1 cellular context compared by ENCODE assay signal in genomic region chr3:27368831-27369607, GRCh38.
TF ChIP-seq lines count a peak whose summit lies in the region.

Gene NEK10 (minus strand): TSS chr3:27369383. CDS start chr3:27352882, 16,501 bp downstream.

TF ChIP-seq in GM12878, 131 proteins besides CTCF, POLR2A, EP300 and RAD21 (continued from another document):
- TF ChIP-seq FOS (IDR thresholded peaks at IDR 0.05; ENCODE audit: borderline replicate concordance, extremely low read depth, insufficient read length) (peak; percentile 63), CHD2 (IDR thresholded peaks at IDR 0.05; ENCODE audit: borderline replicate concordance, low read depth, low read length) (peak; percentile 92), SIX5 (IDR thresholded peaks at IDR 0.05; ENCODE audit: low read depth, low read length, severe bottlenecking) (peak; percentile 58), FOXM1 (IDR thresholded peaks at IDR 0.05; ENCODE audit: low read depth, low read length) (peak; percentile 88), SUPT20H (IDR thresholded peaks at IDR 0.05; ENCODE audit: borderline replicate concordance, control insufficient read depth, low read depth, low read length) (no peak), IKZF1 (conservative IDR thresholded peaks at IDR 0.05) (peak; percentile 53; the same call in 1 of the 2 replicates), NFXL1 (IDR thresholded peaks at IDR 0.05; ENCODE audit: borderline replicate concordance) (no peak), E2F8 (IDR thresholded peaks at IDR 0.05; ENCODE audit: low read depth, partially characterized antibody) (no peak), IRF3 (IDR thresholded peaks at IDR 0.05) (peak; percentile 78; the same call in 1 of the 2 replicates), IRF4 (IDR thresholded peaks at IDR 0.05; ENCODE audit: low read depth, low read length) (0 out of 2 replicates have a peak, but pooled peaks have one; percentile 24), PKNOX1 (IDR thresholded peaks at IDR 0.05) (no peak), USF1 (IDR thresholded peaks at IDR 0.05; ENCODE audit: borderline replicate concordance, extremely low read length, insufficient read depth, low read depth, low read length) (peak; percentile 62), RELA (IDR thresholded peaks at IDR 0.05; ENCODE audit: borderline replicate concordance, partially characterized antibody) (no peak), KAT2A (conservative IDR thresholded peaks at IDR 0.05; ENCODE audit: control insufficient read depth, low read depth, low read length) (no peak), BMI1 (IDR thresholded peaks at IDR 0.05; ENCODE audit: borderline replicate concordance) (peak; percentile 99), STAT3 (IDR thresholded peaks at IDR 0.05; ENCODE audit: low read depth, low read length) (peak; percentile 87; the same call in 1 of the 2 replicates), CREM (IDR thresholded peaks at IDR 0.05; ENCODE audit: low read depth) (peak; percentile 81), MXI1 (IDR thresholded peaks at IDR 0.05; ENCODE audit: low read depth, low read length) (peak; percentile 99), ZNF207 (IDR thresholded peaks at IDR 0.05; ENCODE audit: borderline replicate concordance) (0 out of 2 replicates have a peak, but pooled peaks have one; percentile 34), LARP7 (IDR thresholded peaks at IDR 0.05) (peak; percentile 83), HCFC1 (IDR thresholded peaks at IDR 0.05; ENCODE audit: low read length) (peak; percentile 74), BHLHE40 (IDR thresholded peaks at IDR 0.05; ENCODE audit: borderline replicate concordance in 1 of 2, low read depth in 2 of 2, low read length in 1 of 2) (no peak), SREBF1 (IDR thresholded peaks at IDR 0.05; ENCODE audit: low read length) (no peak), EZH2 (IDR thresholded peaks at IDR 0.05; ENCODE audit: borderline replicate concordance, control insufficient read depth, low read depth, low read length) (no peak), BCL11A (IDR thresholded peaks at IDR 0.05; ENCODE audit: low read depth, low read length) (no peak), SIN3A (IDR thresholded peaks at IDR 0.05; ENCODE audit: low read depth, low read length) (peak; percentile 99), YY1 (IDR thresholded peaks at IDR 0.05; ENCODE audit: low read depth, low read length) (peak; percentile 71), ZBTB40 (IDR thresholded peaks at IDR 0.05; ENCODE audit: borderline replicate concordance) (peak; percentile 83), MEF2B (IDR thresholded peaks at IDR 0.05; ENCODE audit: partially characterized antibody, poor library complexity, severe bottlenecking) (peak; percentile 74), SRF (IDR thresholded peaks at IDR 0.05; ENCODE audit: low read depth in 2 of 2, low read length in 2 of 2) (peak in 1 of 2 experiments; percentile 47; a peak in 1 of 4 replicates), RFX5 (IDR thresholded peaks at IDR 0.05; ENCODE audit: low read depth, low read length) (peak; percentile 95), TAF1 (IDR thresholded peaks at IDR 0.05; ENCODE audit: borderline replicate concordance, low read depth, low read length) (no peak), ESRRA (IDR thresholded peaks at IDR 0.05; ENCODE audit: low read length) (no peak), TCF3 (IDR thresholded peaks at IDR 0.05; ENCODE audit: borderline replicate concordance, insufficient read depth, low read depth, low read length) (no peak), CREB1 (IDR thresholded peaks at IDR 0.05; ENCODE audit: low read depth) (peak; percentile 86), ATF2 (IDR thresholded peaks at IDR 0.05; ENCODE audit: low read length) (no peak)
- TF ChIP-seq, protein P1, sequence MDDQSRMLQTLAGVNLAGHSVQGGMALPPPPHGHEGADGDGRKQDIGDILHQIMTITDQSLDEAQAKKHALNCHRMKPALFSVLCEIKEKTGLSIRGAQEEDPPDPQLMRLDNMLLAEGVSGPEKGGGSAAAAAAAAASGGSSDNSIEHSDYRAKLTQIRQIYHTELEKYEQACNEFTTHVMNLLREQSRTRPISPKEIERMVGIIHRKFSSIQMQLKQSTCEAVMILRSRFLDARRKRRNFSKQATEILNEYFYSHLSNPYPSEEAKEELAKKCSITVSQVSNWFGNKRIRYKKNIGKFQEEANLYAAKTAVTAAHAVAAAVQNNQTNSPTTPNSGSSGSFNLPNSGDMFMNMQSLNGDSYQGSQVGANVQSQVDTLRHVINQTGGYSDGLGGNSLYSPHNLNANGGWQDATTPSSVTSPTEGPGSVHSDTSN (IDR thresholded peaks at IDR 0.05; ENCODE audit: insufficient replicate concordance, low read depth, low read length), result peak; percentile 4
- TF ChIP-seq, protein P2, sequence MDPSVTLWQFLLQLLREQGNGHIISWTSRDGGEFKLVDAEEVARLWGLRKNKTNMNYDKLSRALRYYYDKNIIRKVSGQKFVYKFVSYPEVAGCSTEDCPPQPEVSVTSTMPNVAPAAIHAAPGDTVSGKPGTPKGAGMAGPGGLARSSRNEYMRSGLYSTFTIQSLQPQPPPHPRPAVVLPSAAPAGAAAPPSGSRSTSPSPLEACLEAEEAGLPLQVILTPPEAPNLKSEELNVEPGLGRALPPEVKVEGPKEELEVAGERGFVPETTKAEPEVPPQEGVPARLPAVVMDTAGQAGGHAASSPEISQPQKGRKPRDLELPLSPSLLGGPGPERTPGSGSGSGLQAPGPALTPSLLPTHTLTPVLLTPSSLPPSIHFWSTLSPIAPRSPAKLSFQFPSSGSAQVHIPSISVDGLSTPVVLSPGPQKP (IDR thresholded peaks at IDR 0.05; ENCODE audit: low read depth, low read length), result peak; percentile 57; the same call in 1 of the 2 replicates
- TF ChIP-seq, protein P3, sequence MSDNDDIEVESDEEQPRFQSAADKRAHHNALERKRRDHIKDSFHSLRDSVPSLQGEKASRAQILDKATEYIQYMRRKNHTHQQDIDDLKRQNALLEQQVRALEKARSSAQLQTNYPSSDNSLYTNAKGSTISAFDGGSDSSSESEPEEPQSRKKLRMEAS (IDR thresholded peaks at IDR 0.05; ENCODE audit: low read depth, low read length), result 0 out of 2 replicates have a peak, but pooled peaks have one; percentile 53
- TF ChIP-seq, protein P4, sequence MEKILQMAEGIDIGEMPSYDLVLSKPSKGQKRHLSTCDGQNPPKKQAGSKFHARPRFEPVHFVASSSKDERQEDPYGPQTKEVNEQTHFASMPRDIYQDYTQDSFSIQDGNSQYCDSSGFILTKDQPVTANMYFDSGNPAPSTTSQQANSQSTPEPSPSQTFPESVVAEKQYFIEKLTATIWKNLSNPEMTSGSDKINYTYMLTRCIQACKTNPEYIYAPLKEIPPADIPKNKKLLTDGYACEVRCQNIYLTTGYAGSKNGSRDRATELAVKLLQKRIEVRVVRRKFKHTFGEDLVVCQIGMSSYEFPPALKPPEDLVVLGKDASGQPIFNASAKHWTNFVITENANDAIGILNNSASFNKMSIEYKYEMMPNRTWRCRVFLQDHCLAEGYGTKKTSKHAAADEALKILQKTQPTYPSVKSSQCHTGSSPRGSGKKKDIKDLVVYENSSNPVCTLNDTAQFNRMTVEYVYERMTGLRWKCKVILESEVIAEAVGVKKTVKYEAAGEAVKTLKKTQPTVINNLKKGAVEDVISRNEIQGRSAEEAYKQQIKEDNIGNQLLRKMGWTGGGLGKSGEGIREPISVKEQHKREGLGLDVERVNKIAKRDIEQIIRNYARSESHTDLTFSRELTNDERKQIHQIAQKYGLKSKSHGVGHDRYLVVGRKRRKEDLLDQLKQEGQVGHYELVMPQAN (conservative IDR thresholded peaks at IDR 0.05), result peak; percentile 98
